1 cellular context compared by ENCODE assay signal in genomic region chr2:188303363-188304031, GRCh38.
TF ChIP-seq lines count a peak whose summit lies in the region.

No MANE protein-coding gene starts in this region.

TF ChIP-seq in HCT116, 20 proteins besides CTCF, POLR2A, EP300 and RAD21 (continued from another document):
- no peak for TF ChIP-seq ZFX (IDR thresholded peaks at IDR 0.05)
- peak; percentile 42; the same call in 1 of the 2 replicates for TF ChIP-seq JUND (IDR thresholded peaks at IDR 0.05)
- TF ChIP-seq ELF1 (IDR thresholded peaks at IDR 0.05; ENCODE audit: borderline replicate concordance, low read depth) = no peak
- TF ChIP-seq FOSL1 (IDR thresholded peaks at IDR 0.05; ENCODE audit: low read depth) = peak; percentile 23; the same call in 1 of the 2 replicates
